In genomic region chr4:147863808-147864472, GRCh38 we compare ENCODE assay signal across 1 cellular context.
TF ChIP-seq lines count a peak whose summit lies in the region.

No MANE protein-coding gene starts in this region.

TF ChIP-seq in IMR-90, 13 proteins besides CTCF, POLR2A, EP300 and RAD21:
- no peak for TF ChIP-seq RFX5 (IDR thresholded peaks at IDR 0.05; ENCODE audit: low read depth, low read length)
- no peak for TF ChIP-seq SMC3 (IDR thresholded peaks at IDR 0.05; ENCODE audit: low read depth, low read length)
